Comparison of ENCODE assay signal across 1 cellular context in the genomic region with DNA sequence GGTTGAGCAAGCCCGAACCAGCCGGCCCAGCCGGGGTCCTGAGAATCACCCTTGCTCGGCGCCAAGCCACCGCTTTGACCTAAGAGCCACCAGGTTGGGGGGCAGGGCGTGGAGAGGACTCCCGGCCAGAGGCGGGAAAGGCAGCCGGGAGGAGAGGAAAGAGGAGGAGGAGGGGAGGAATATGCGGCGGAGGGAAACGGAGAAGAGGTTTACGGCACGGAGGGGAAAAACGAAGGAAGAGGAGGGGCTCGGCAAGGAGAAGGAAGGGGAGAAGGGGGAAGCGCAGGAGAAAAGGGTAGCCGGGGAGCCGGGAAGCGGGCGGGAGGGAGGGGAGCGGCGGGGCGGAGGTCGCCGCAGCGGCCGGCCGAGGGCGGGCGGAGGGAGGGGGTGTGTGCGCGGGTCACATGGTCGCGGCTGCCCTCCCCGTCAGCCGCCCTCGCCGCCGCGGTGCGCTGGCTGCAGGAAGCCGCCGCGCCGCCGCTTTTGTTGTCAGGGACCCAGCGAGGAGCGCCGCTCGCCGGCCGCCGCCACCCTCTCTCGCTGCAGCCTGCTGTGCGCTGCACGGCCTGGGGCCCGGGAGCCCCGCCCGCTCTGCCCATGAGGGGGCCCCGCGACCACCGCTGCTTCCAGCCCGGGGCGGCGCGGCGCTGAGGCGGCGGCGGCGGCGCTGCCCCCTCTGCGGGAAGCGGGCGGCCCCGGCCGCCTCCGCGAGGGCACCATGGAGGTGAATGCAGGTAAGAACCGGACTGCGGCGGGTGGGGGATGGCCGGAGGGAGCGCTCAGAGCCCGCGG.
A peak's percentile ranks its signal among the peaks of the same experiment; 100 is the strongest.
TF ChIP-seq lines count a peak whose summit lies in the region.

A gene (plus strand): TSS at position 426 of the 792 bp plus-strand sequence. CDS start 293 bp downstream, at position 719.

TF ChIP-seq in K562, 482 proteins besides CTCF, POLR2A, EP300 and RAD21 (continued from another document and continues in another):
- TF ChIP-seq, protein P1, sequence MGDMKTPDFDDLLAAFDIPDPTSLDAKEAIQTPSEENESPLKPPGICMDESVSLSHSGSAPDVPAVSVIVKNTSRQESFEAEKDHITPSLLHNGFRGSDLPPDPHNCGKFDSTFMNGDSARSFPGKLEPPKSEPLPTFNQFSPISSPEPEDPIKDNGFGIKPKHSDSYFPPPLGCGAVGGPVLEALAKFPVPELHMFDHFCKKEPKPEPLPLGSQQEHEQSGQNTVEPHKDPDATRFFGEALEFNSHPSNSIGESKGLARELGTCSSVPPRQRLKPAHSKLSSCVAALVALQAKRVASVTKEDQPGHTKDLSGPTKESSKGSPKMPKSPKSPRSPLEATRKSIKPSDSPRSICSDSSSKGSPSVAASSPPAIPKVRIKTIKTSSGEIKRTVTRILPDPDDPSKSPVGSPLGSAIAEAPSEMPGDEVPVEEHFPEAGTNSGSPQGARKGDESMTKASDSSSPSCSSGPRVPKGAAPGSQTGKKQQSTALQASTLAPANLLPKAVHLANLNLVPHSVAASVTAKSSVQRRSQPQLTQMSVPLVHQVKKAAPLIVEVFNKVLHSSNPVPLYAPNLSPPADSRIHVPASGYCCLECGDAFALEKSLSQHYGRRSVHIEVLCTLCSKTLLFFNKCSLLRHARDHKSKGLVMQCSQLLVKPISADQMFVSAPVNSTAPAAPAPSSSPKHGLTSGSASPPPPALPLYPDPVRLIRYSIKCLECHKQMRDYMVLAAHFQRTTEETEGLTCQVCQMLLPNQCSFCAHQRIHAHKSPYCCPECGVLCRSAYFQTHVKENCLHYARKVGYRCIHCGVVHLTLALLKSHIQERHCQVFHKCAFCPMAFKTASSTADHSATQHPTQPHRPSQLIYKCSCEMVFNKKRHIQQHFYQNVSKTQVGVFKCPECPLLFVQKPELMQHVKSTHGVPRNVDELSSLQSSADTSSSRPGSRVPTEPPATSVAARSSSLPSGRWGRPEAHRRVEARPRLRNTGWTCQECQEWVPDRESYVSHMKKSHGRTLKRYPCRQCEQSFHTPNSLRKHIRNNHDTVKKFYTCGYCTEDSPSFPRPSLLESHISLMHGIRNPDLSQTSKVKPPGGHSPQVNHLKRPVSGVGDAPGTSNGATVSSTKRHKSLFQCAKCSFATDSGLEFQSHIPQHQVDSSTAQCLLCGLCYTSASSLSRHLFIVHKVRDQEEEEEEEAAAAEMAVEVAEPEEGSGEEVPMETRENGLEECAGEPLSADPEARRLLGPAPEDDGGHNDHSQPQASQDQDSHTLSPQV (IDR thresholded peaks at IDR 0.05): no peak
- TF ChIP-seq ZNF41 (CRISPR knock-in tag; conservative IDR thresholded peaks at IDR 0.05) (no peak), NFRKB (IDR thresholded peaks at IDR 0.05; ENCODE audit: low read depth) (peak; percentile 63; the same call in 1 of the 2 replicates), TARDBP (IDR thresholded peaks at IDR 0.05) (no peak), MAZ (CRISPR knock-in tag; conservative IDR thresholded peaks at IDR 0.05 in 1 of 2, IDR thresholded peaks at IDR 0.05 in 1 of 2) (peak; percentile 49 to 63), HEY1 (CRISPR knock-in tag; IDR thresholded peaks at IDR 0.05; ENCODE audit: borderline replicate concordance) (no peak), HNRNPL (IDR thresholded peaks at IDR 0.05; ENCODE audit: low read depth, low read length) (no peak), POLR2G (IDR thresholded peaks at IDR 0.05; ENCODE audit: low read depth, low read length) (peak; percentile 77), HOXB6 (CRISPR knock-in tag; IDR thresholded peaks at IDR 0.05; ENCODE audit: borderline replicate concordance) (no peak), RAD51 (IDR thresholded peaks at IDR 0.05; ENCODE audit: borderline replicate concordance, low read depth) (peak; percentile 11; the same call in 1 of the 2 replicates), MAFG (tag; conservative IDR thresholded peaks at IDR 0.05) (no peak), RBM14 (IDR thresholded peaks at IDR 0.05; ENCODE audit: borderline replicate concordance, insufficient read depth, low read depth, low read length) (no peak), STAT5A (IDR thresholded peaks at IDR 0.05; ENCODE audit: borderline replicate concordance, low read length) (no peak), NCOA4 (IDR thresholded peaks at IDR 0.05; ENCODE audit: partially characterized antibody) (peak; percentile 45), ETS2 (tag; IDR thresholded peaks at IDR 0.05; ENCODE audit: borderline replicate concordance, poor library complexity, severe bottlenecking) (no peak), RFX5 (IDR thresholded peaks at IDR 0.05; ENCODE audit: low read depth, low read length) (no peak), ETV1 (tag; conservative IDR thresholded peaks at IDR 0.05; ENCODE audit: low read depth) (no peak), YBX1 (IDR thresholded peaks at IDR 0.05) (no peak), POLR2H (tag; IDR thresholded peaks at IDR 0.05; ENCODE audit: low read depth) (no peak), FOXK2 (conservative IDR thresholded peaks at IDR 0.05 in 1 of 2, IDR thresholded peaks at IDR 0.05 in 1 of 2; ENCODE audit: low read depth in 2 of 2) (peak in 1 of 2 experiments; percentile 41; a peak in 2 of 4 replicates), ZNF140 (CRISPR knock-in tag; IDR thresholded peaks at IDR 0.05) (no peak), CREM (IDR thresholded peaks at IDR 0.05; ENCODE audit: low read depth) (0 out of 2 replicates have a peak, but pooled peaks have one; percentile 51), OTX1 (CRISPR knock-in tag; IDR thresholded peaks at IDR 0.05) (peak; percentile 91)
- TF ChIP-seq, protein P2, sequence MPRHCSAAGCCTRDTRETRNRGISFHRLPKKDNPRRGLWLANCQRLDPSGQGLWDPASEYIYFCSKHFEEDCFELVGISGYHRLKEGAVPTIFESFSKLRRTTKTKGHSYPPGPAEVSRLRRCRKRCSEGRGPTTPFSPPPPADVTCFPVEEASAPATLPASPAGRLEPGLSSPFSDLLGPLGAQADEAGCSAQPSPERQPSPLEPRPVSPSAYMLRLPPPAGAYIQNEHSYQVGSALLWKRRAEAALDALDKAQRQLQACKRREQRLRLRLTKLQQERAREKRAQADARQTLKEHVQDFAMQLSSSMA (CRISPR knock-in tag; IDR thresholded peaks at IDR 0.05): no peak
- TF ChIP-seq, protein P3, sequence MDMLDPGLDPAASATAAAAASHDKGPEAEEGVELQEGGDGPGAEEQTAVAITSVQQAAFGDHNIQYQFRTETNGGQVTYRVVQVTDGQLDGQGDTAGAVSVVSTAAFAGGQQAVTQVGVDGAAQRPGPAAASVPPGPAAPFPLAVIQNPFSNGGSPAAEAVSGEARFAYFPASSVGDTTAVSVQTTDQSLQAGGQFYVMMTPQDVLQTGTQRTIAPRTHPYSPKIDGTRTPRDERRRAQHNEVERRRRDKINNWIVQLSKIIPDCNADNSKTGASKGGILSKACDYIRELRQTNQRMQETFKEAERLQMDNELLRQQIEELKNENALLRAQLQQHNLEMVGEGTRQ (CRISPR knock-in tag; IDR thresholded peaks at IDR 0.05): peak; percentile 78
- TF ChIP-seq, protein P4, sequence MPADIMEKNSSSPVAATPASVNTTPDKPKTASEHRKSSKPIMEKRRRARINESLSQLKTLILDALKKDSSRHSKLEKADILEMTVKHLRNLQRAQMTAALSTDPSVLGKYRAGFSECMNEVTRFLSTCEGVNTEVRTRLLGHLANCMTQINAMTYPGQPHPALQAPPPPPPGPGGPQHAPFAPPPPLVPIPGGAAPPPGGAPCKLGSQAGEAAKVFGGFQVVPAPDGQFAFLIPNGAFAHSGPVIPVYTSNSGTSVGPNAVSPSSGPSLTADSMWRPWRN (IDR thresholded peaks at IDR 0.05; ENCODE audit: low read depth): no peak
- TF ChIP-seq, protein P5, sequence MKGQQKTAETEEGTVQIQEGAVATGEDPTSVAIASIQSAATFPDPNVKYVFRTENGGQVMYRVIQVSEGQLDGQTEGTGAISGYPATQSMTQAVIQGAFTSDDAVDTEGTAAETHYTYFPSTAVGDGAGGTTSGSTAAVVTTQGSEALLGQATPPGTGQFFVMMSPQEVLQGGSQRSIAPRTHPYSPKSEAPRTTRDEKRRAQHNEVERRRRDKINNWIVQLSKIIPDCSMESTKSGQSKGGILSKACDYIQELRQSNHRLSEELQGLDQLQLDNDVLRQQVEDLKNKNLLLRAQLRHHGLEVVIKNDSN (CRISPR knock-in tag; IDR thresholded peaks at IDR 0.05): peak; percentile 76
- TF ChIP-seq, protein P6, sequence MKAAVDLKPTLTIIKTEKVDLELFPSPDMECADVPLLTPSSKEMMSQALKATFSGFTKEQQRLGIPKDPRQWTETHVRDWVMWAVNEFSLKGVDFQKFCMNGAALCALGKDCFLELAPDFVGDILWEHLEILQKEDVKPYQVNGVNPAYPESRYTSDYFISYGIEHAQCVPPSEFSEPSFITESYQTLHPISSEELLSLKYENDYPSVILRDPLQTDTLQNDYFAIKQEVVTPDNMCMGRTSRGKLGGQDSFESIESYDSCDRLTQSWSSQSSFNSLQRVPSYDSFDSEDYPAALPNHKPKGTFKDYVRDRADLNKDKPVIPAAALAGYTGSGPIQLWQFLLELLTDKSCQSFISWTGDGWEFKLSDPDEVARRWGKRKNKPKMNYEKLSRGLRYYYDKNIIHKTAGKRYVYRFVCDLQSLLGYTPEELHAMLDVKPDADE (conservative IDR thresholded peaks at IDR 0.05; ENCODE audit: control insufficient read depth, low read depth, low read length): peak; percentile 85
- TF ChIP-seq, protein P7, sequence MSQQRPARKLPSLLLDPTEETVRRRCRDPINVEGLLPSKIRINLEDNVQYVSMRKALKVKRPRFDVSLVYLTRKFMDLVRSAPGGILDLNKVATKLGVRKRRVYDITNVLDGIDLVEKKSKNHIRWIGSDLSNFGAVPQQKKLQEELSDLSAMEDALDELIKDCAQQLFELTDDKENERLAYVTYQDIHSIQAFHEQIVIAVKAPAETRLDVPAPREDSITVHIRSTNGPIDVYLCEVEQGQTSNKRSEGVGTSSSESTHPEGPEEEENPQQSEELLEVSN (IDR thresholded peaks at IDR 0.05; ENCODE audit: borderline replicate concordance in 1 of 2, extremely low read depth in 1 of 2, insufficient read depth in 1 of 2, insufficient read length in 1 of 2, low read depth in 1 of 2, low read length in 1 of 2, poor library complexity in 1 of 2, severe bottlenecking in 1 of 2): peak; percentile 25 to 80
- TF ChIP-seq, protein P8, sequence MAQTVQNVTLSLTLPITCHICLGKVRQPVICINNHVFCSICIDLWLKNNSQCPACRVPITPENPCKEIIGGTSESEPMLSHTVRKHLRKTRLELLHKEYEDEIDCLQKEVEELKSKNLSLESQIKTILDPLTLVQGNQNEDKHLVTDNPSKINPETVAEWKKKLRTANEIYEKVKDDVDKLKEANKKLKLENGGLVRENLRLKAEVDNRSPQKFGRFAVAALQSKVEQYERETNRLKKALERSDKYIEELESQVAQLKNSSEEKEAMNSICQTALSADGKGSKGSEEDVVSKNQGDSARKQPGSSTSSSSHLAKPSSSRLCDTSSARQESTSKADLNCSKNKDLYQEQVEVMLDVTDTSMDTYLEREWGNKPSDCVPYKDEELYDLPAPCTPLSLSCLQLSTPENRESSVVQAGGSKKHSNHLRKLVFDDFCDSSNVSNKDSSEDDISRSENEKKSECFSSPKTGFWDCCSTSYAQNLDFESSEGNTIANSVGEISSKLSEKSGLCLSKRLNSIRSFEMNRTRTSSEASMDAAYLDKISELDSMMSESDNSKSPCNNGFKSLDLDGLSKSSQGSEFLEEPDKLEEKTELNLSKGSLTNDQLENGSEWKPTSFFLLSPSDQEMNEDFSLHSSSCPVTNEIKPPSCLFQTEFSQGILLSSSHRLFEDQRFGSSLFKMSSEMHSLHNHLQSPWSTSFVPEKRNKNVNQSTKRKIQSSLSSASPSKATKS (CRISPR knock-in tag; IDR thresholded peaks at IDR 0.05): no peak
- TF ChIP-seq, protein P9, sequence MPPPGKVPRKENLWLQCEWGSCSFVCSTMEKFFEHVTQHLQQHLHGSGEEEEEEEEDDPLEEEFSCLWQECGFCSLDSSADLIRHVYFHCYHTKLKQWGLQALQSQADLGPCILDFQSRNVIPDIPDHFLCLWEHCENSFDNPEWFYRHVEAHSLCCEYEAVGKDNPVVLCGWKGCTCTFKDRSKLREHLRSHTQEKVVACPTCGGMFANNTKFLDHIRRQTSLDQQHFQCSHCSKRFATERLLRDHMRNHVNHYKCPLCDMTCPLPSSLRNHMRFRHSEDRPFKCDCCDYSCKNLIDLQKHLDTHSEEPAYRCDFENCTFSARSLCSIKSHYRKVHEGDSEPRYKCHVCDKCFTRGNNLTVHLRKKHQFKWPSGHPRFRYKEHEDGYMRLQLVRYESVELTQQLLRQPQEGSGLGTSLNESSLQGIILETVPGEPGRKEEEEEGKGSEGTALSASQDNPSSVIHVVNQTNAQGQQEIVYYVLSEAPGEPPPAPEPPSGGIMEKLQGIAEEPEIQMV (tag; conservative IDR thresholded peaks at IDR 0.05; ENCODE audit: low read depth): 0 out of 2 replicates have a peak, but pooled peaks have one; percentile 10
- TF ChIP-seq, protein P10, sequence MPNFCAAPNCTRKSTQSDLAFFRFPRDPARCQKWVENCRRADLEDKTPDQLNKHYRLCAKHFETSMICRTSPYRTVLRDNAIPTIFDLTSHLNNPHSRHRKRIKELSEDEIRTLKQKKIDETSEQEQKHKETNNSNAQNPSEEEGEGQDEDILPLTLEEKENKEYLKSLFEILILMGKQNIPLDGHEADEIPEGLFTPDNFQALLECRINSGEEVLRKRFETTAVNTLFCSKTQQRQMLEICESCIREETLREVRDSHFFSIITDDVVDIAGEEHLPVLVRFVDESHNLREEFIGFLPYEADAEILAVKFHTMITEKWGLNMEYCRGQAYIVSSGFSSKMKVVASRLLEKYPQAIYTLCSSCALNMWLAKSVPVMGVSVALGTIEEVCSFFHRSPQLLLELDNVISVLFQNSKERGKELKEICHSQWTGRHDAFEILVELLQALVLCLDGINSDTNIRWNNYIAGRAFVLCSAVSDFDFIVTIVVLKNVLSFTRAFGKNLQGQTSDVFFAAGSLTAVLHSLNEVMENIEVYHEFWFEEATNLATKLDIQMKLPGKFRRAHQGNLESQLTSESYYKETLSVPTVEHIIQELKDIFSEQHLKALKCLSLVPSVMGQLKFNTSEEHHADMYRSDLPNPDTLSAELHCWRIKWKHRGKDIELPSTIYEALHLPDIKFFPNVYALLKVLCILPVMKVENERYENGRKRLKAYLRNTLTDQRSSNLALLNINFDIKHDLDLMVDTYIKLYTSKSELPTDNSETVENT (CRISPR knock-in tag; IDR thresholded peaks at IDR 0.05): peak; percentile 86; the same call in 1 of the 2 replicates
- TF ChIP-seq, protein P11, sequence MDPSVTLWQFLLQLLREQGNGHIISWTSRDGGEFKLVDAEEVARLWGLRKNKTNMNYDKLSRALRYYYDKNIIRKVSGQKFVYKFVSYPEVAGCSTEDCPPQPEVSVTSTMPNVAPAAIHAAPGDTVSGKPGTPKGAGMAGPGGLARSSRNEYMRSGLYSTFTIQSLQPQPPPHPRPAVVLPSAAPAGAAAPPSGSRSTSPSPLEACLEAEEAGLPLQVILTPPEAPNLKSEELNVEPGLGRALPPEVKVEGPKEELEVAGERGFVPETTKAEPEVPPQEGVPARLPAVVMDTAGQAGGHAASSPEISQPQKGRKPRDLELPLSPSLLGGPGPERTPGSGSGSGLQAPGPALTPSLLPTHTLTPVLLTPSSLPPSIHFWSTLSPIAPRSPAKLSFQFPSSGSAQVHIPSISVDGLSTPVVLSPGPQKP (CRISPR knock-in tag; IDR thresholded peaks at IDR 0.05): no peak
- TF ChIP-seq, protein P12, sequence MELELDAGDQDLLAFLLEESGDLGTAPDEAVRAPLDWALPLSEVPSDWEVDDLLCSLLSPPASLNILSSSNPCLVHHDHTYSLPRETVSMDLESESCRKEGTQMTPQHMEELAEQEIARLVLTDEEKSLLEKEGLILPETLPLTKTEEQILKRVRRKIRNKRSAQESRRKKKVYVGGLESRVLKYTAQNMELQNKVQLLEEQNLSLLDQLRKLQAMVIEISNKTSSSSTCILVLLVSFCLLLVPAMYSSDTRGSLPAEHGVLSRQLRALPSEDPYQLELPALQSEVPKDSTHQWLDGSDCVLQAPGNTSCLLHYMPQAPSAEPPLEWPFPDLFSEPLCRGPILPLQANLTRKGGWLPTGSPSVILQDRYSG (tag; conservative IDR thresholded peaks at IDR 0.05; ENCODE audit: low read depth): no peak
